1 cellular context compared by ENCODE assay signal in the genomic region with DNA sequence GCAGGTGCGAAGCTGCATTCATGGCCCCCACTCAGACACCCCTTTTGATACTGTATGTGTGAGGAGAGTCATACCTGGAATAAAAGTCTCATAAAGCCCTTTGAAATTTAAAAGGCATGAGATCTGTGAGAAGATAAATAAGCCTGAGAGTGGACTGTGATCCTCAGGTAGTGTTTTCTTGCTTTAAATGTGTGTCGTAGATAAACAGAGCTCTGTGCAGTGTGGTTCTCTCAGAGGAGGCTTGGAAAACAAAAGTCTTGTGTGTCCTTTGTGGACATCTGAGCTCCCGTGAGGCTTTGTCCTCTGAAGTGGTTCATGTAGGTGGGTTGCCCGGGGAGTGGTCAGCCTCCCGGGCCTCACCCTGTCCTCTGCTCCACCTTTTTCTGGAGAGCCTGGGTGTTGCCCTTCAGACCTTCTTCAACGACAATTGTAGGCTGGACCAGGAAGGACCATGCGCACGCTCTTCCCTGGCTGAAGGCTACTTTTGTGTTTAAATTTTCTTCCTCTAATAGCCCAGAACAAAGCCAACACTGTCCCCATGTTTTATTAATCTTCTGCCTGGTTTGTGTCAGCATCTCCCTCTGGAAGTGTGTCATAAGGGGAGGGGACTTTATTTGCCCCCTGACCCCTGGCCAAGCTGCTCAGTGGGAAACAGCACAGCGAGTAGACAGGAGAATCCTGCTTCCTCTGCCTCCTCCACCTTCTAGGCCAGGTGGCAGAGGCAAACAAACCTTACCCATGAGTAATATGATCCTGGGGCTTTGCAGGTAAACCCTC.
TF ChIP-seq lines count a peak whose summit lies in the region.

No MANE protein-coding gene starts in this region.

TF ChIP-seq in GM12878, 131 proteins besides CTCF, POLR2A, EP300 and RAD21 (continued from another document):
- TF ChIP-seq, protein P1, sequence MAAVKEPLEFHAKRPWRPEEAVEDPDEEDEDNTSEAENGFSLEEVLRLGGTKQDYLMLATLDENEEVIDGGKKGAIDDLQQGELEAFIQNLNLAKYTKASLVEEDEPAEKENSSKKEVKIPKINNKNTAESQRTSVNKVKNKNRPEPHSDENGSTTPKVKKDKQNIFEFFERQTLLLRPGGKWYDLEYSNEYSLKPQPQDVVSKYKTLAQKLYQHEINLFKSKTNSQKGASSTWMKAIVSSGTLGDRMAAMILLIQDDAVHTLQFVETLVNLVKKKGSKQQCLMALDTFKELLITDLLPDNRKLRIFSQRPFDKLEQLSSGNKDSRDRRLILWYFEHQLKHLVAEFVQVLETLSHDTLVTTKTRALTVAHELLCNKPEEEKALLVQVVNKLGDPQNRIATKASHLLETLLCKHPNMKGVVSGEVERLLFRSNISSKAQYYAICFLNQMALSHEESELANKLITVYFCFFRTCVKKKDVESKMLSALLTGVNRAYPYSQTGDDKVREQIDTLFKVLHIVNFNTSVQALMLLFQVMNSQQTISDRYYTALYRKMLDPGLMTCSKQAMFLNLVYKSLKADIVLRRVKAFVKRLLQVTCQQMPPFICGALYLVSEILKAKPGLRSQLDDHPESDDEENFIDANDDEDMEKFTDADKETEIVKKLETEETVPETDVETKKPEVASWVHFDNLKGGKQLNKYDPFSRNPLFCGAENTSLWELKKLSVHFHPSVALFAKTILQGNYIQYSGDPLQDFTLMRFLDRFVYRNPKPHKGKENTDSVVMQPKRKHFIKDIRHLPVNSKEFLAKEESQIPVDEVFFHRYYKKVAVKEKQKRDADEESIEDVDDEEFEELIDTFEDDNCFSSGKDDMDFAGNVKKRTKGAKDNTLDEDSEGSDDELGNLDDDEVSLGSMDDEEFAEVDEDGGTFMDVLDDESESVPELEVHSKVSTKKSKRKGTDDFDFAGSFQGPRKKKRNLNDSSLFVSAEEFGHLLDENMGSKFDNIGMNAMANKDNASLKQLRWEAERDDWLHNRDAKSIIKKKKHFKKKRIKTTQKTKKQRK (IDR thresholded peaks at IDR 0.05; ENCODE audit: low read depth, low read length) = no peak
- TF ChIP-seq TCF12 (IDR thresholded peaks at IDR 0.05; ENCODE audit: low read depth, low read length) (no peak), ESRRA (IDR thresholded peaks at IDR 0.05; ENCODE audit: low read length) (no peak)
